ENCODE assay signal across 17 cellular contexts in genomic region chr9:4080889-4081548, GRCh38.
DNase-seq lines count a peak whose midpoint lies in the region; ATAC-seq, FAIRE-seq and TF ChIP-seq lines count a peak whose summit lies in the region.
"Had no signal": no experiment of that assay in that cellular context is flagged by ENCODE, and none has a peak within 500 bp of the region (broad histone marks: within the 10 kb centered on the region; RNA-seq: fewer than 3 reads in every experiment).

No MANE protein-coding gene starts in this region.

- WGBS in GM12878 (ENCODE audit: insufficient coverage, insufficient replicate concordance, low lambda C conversion rate, missing lambda C conversion rate): 20% methylated on average over 6 of the region's 6 CpGs
- 32% methylated on average over 6 of the region's 6 CpGs for WGBS in HepG2 (ENCODE audit: low lambda C conversion rate)

- H3K36me3 Mint-ChIP-seq in HFFc6 (ENCODE audit: low read depth): peaks cover 4% of the 10 kb centered on the region; the same call in 1 of the 2 replicates

- TF ChIP-seq RAD21 in GM12878 (IDR thresholded peaks at IDR 0.05; ENCODE audit: insufficient read depth, low read depth, low read length) (no peak), HepG2 (CRISPR knock-in tag; IDR thresholded peaks at IDR 0.05) (no peak)

- SMC1A ChIA-PET in GM12878 (lab: Charles Lee; ENCODE audit: uncharacterized antibody, unreplicated experiment): interaction anchor here (0.7 kb wide), 1 partner anchor 408 kb away, joined by 3 read pairs; no protein-coding TSS in a partner anchor

- H3K36me3 ChIP-seq in BE2C (no peaks in the 10 kb centered on the region), GM12878 (ENCODE audit: control insufficient read depth in 2 of 2, insufficient read depth in 2 of 2, low read length in 1 of 2) (no peaks in the 10 kb centered on the region), HepG2 (replicated peaks in 1 of 2; ENCODE audit: control insufficient read depth in 1 of 2, insufficient read depth in 2 of 2, low read length in 2 of 2) (no peaks in the 10 kb centered on the region)
- no peaks in the 10 kb centered on the region for H3K36me3 ChIP-seq in effector memory CD4-positive, alpha-beta T cell (ENCODE audit: control insufficient read depth, insufficient read depth, low read length)

- H2AFZ ChIP-seq in GM12878 (ENCODE audit: control insufficient read depth, low read depth, low read length) (no peak overlapping the region), HepG2 (ENCODE audit: low read length) (no peak overlapping the region)

- no peak overlapping the region for H3K27ac ChIP-seq in GM12878 (ENCODE audit: control insufficient read depth, insufficient read depth)
- no peak overlapping the region for H3K27ac ChIP-seq in HepG2 (ENCODE audit: extremely low read length, insufficient read depth, low read length)
- H3K27ac ChIP-seq in effector memory CD4-positive, alpha-beta T cell (ENCODE audit: insufficient read depth, low read length, poor library complexity, severe bottlenecking): no peak overlapping the region
- H3K27ac ChIP-seq: skin epidermis had no signal

- BruUV-seq in GM12878 (replicated peaks; lab: Mats Ljungman, UMichigan) (no TSS peak), HepG2 (replicated peaks; lab: Mats Ljungman, UMichigan) (no TSS peak)

- FAIRE-seq in GM12878 (lab: Jason Lieb, UNC) (no peak), HepG2 (lab: Jason Lieb, UNC) (no peak)
- FAIRE-seq: astrocyte, TTC549 had no signal

- H3K4me1 Mint-ChIP-seq in HFFc6 (ENCODE audit: low read depth): peaks cover 78% of the 10 kb centered on the region

- intact Hi-C loops in GM12878 (cut with micrococcal nuclease; ENCODE audit: unreplicated experiment) (no loop called here), HepG2 (cut with micrococcal nuclease; ENCODE audit: unreplicated experiment) (no loop called here)

- H3K9me3 ChIP-seq in BE2C: no peaks in the 10 kb centered on the region
- no peaks in the 10 kb centered on the region for H3K9me3 ChIP-seq in GM12878 (replicated peaks; ENCODE audit: control insufficient read depth, insufficient read depth, low read length)
- no peaks in the 10 kb centered on the region for H3K9me3 ChIP-seq in HepG2 (ENCODE audit: low read length)
- H3K9me3 ChIP-seq in effector memory CD4-positive, alpha-beta T cell (ENCODE audit: control insufficient read depth, low read length): no peaks in the 10 kb centered on the region

- no peaks in the 10 kb centered on the region; the same call in 1 of the 2 replicates for H3K27me3 Mint-ChIP-seq in HFFc6 (ENCODE audit: insufficient read depth)

- in situ Hi-C loops in GM12878 (cut with MboI) (no loop called here), HepG2 (cut with HindIII; ENCODE audit: extremely low pct_ligation_motif_present, low pct_unique_long_range_greater_than_20kb) (no loop called here)

- TF ChIP-seq CTCF in BE2C (IDR thresholded peaks at IDR 0.05; ENCODE audit: low read depth, low read length) (no peak), HFFc6 (IDR thresholded peaks at IDR 0.05) (no peak), GM12878 (IDR thresholded peaks at IDR 0.05 in 2 of 3, conservative IDR thresholded peaks at IDR 0.05 in 1 of 3; ENCODE audit: control insufficient read depth in 2 of 3, extremely low read depth in 1 of 3, insufficient read depth in 1 of 3, low read depth in 3 of 3, low read length in 3 of 3) (no peak), HepG2 (CRISPR knock-in tag; IDR thresholded peaks at IDR 0.05) (no peak)

- H3K4me3 Mint-ChIP-seq in HFFc6: no peak overlapping the region; the same call in 1 of the 2 replicates

- H3K4me2 ChIP-seq in GM12878 (ENCODE audit: control insufficient read depth, insufficient read depth) (no peak overlapping the region), HepG2 (ENCODE audit: low read depth, low read length) (no peak overlapping the region)

- CTCF ChIA-PET in GM12878 (lab: Yijun Ruan, JAX): interaction anchor here (0.7 kb wide), 1 partner anchor 257 kb away, joined by 3 read pairs; no protein-coding TSS in a partner anchor
- CTCF ChIA-PET in HepG2 (lab: Yijun Ruan, JAX; ENCODE audit: low intra/inter-chr PET ratio, low total read pairs): no interaction called here

- H3K4me1 ChIP-seq in BE2C (no peaks in the 10 kb centered on the region), GM12878 (ENCODE audit: control insufficient read depth, insufficient read depth, low read length) (no peaks in the 10 kb centered on the region), HepG2 (ENCODE audit: insufficient read depth, low read length) (no peaks in the 10 kb centered on the region)
- no peaks in the 10 kb centered on the region for H3K4me1 ChIP-seq in effector memory CD4-positive, alpha-beta T cell (ENCODE audit: control insufficient read depth, insufficient read depth, low read length, poor library complexity, severe bottlenecking)

- H3K27ac Mint-ChIP-seq in HFFc6: peak overlapping the region; percentile 30; the same call in 1 of the 2 replicates

- H3K9ac ChIP-seq in GM12878 (ENCODE audit: control insufficient read depth, insufficient read depth, low read length) (no peak overlapping the region), HepG2 (ENCODE audit: insufficient read depth, low read depth, low read length) (no peak overlapping the region)

- POLR2A ChIA-PET in GM12878 (lab: Charles Lee) (no interaction called here), HepG2 (lab: Yijun Ruan, JAX) (no interaction called here)

- H3K79me2 ChIP-seq in GM12878 (ENCODE audit: control insufficient read depth, insufficient read depth, low read length): no peaks in the 10 kb centered on the region
- H3K79me2 ChIP-seq in HepG2 (ENCODE audit: insufficient read depth, low read length): no peaks in the 10 kb centered on the region

- no peaks in the 10 kb centered on the region for H3K27me3 ChIP-seq in BE2C
- H3K27me3 ChIP-seq in GM12878 (replicated peaks in 1 of 2; ENCODE audit: control insufficient read depth in 2 of 2, insufficient read depth in 2 of 2, low read length in 1 of 2): no peaks in the 10 kb centered on the region
- 0 out of 5 replicates have a peak, but pooled peaks cover 0 to 1% of the 10 kb centered on the region in 2 experiments for H3K27me3 ChIP-seq in HepG2 (ENCODE audit: control insufficient read depth in 1 of 2, insufficient read depth in 2 of 2, low read length in 2 of 2)
- H3K27me3 ChIP-seq in effector memory CD4-positive, alpha-beta T cell (replicated peaks; ENCODE audit: control insufficient read depth, insufficient read depth, low read length, poor library complexity, severe bottlenecking): no peaks in the 10 kb centered on the region

- peak; percentile 54; the same call in 2 of the 3 replicates for ATAC-seq in GM12878
- ATAC-seq in HepG2: no peak
- ATAC-seq: stimulated activated naive CD8-positive, alpha-beta T cell treated with anti-CD3 and anti-CD28 coated beads, Interleukin-15, Interleukin-2, amounts not matched to agents 100 U/mL and 50 U/mL, for 24 hours had no signal

- RAD21 ChIA-PET in GM12878 (lab: Charles Lee; ENCODE audit: unreplicated experiment): no interaction called here

- H3K4me3 ChIP-seq in BE2C (ENCODE audit: low read depth, low read length) (peak overlapping the region; percentile 19), GM12878 (no peak overlapping the region), HepG2 (replicated peaks in 1 of 3; ENCODE audit: insufficient read depth in 1 of 3, low read depth in 2 of 3, low read length in 3 of 3) (no peak overlapping the region)
- no peak overlapping the region for H3K4me3 ChIP-seq in effector memory CD4-positive, alpha-beta T cell (ENCODE audit: insufficient read depth, low read depth, low read length, poor library complexity, severe bottlenecking)
- H3K4me3 ChIP-seq: lung, skin epidermis had no signal

- no peak for TF ChIP-seq EP300 in GM12878 (IDR thresholded peaks at IDR 0.05; ENCODE audit: borderline replicate concordance in 1 of 2, control insufficient read depth in 1 of 2, low read depth in 2 of 2, low read length in 2 of 2)
- no peak for TF ChIP-seq EP300 in HepG2 (IDR thresholded peaks at IDR 0.05; ENCODE audit: low read depth in 2 of 2, low read length in 2 of 2)
- TF ChIP-seq EP300 in HepG2 (CRISPR knock-in tag; IDR thresholded peaks at IDR 0.05; ENCODE audit: borderline replicate concordance): no peak

- DNase-seq in BE2C: peak; percentile 10
- no peak for DNase-seq in HFFc6
- no peak for DNase-seq in GM12878 (ENCODE audit: low read depth, low spot score)
- no peak for DNase-seq in HepG2 (ENCODE audit: low spot score)
- DNase-seq in effector memory CD4-positive, alpha-beta T cell: no peak
- DNase-seq in NCI-H774 (lab: John Stamatoyannopoulos, UW): no peak
- DNase-seq in activated CD4-positive, alpha-beta T cell treated with anti-CD3 and anti-CD28 coated beads, Interleukin-2, amount 50 U/mL, for 48 hours: no peak
- no peak for DNase-seq in T-helper 1 cell
- DNase-seq: activated CD8-positive, alpha-beta memory T cell treated with anti-CD3 and anti-CD28 coated beads for 24 hours; dermis blood vessel endothelial cell; NCI-H2107; SHP77 treated with DMSO at 0.1 percent for 48 hours; stimulated activated naive CD8-positive, alpha-beta T cell treated with anti-CD3 and anti-CD28 coated beads, Interleukin-15, Interleukin-2, amounts not matched to agents 100 U/mL and 50 U/mL, for 24 hours had no signal

- no peaks in the 10 kb centered on the region for H3K9me3 Mint-ChIP-seq in HFFc6

- H4K20me1 ChIP-seq in GM12878 (ENCODE audit: control insufficient read depth, insufficient read depth) (no peaks in the 10 kb centered on the region), HepG2 (ENCODE audit: insufficient read depth, low read length) (no peaks in the 10 kb centered on the region)

- TF ChIP-seq POLR2A in GM12878 (IDR thresholded peaks at IDR 0.05; ENCODE audit: low read depth, low read length) (no peak), HepG2 (IDR thresholded peaks at IDR 0.05; ENCODE audit: insufficient read depth in 1 of 2, low read depth in 2 of 2, low read length in 2 of 2) (no peak)

TF ChIP-seq in GM12878, 131 proteins besides CTCF, POLR2A, EP300 and RAD21:
- TF ChIP-seq SIX5 (IDR thresholded peaks at IDR 0.05; ENCODE audit: low read depth, low read length, severe bottlenecking): peak; percentile 33
- no peak for TF ChIP-seq IRF4 (IDR thresholded peaks at IDR 0.05; ENCODE audit: low read depth, low read length)
- no peak for TF ChIP-seq NFXL1 (IDR thresholded peaks at IDR 0.05; ENCODE audit: borderline replicate concordance)

TF ChIP-seq in HepG2, 621 proteins besides CTCF, POLR2A, EP300 and RAD21 (continues in another document):
- TF ChIP-seq MTERF4 (CRISPR knock-in tag; IDR thresholded peaks at IDR 0.05) (no peak), ZEB1 (IDR thresholded peaks at IDR 0.05; ENCODE audit: insufficient replicate concordance, low read depth) (no peak)
